ENCODE assay signal across 24 cellular contexts in genomic region chrX:137574784-137575298, GRCh38. TPM values are rescaled to one million over a fixed set of nuclear protein-coding genes. Genes with fewer than 3 reads are reported as not detected.
DNase-seq lines count a peak whose midpoint lies in the region; ATAC-seq and TF ChIP-seq lines count a peak whose summit lies in the region.
"Had no signal": no experiment of that assay in that cellular context is flagged by ENCODE, and none has a peak within 500 bp of the region (broad histone marks: within the 10 kb centered on the region; RNA-seq: fewer than 3 reads in every experiment).

No MANE protein-coding gene starts in this region.

- H3K4me1 ChIP-seq in HUES6 (ENCODE audit: control insufficient read depth, insufficient read depth, low read length) (peaks cover 52% of the 10 kb centered on the region), ectodermal cell (ENCODE audit: control insufficient read depth, insufficient read depth, low read length) (no peaks in the 10 kb centered on the region), mesodermal cell (ENCODE audit: control insufficient read depth, insufficient read depth, low read length, poor library complexity, severe bottlenecking) (no peaks in the 10 kb centered on the region), vagina (no peaks in the 10 kb centered on the region)
- H3K4me1 ChIP-seq: foreskin keratinocyte, prostate gland had no signal

- no peak for TF ChIP-seq CTCF in vagina (IDR thresholded peaks at IDR 0.05)

- H3K4me3 ChIP-seq in HUES6 (ENCODE audit: low read depth, low read length) (peak overlapping the region; percentile 95), ectodermal cell (ENCODE audit: insufficient read depth, low read depth, low read length) (peak overlapping the region; percentile 44), mesodermal cell (ENCODE audit: extremely low read depth, insufficient read depth, low read length, poor library complexity, severe bottlenecking) (peak overlapping the region; percentile 34), vagina (no peak overlapping the region)
- H3K4me3 ChIP-seq: prostate gland had no signal

- H3K27ac ChIP-seq in HUES6 (ENCODE audit: low read depth, low read length) (peak overlapping the region; percentile 92), ectodermal cell (ENCODE audit: insufficient read depth, low read depth, low read length, poor library complexity, severe bottlenecking) (peak overlapping the region; percentile 92), mesodermal cell (ENCODE audit: low read depth, low read length, severe bottlenecking) (peak overlapping the region; percentile 41), vagina (no peak overlapping the region)
- H3K27ac ChIP-seq: foreskin keratinocyte, prostate gland had no signal

- intact Hi-C loops in vagina (cut with DNase I) (no loop called here), Right ventricle myocardium superior (cut with DNase I) (no loop called here)

- H3K9me3 Mint-ChIP-seq in stimulated activated naive B cell treated with anti-CD40 and anti-IgM and Interleukin-4, amounts not matched to agents 10 μg/mL and 1 μg/mL and 100 μg/mL, for 72 hours, result peaks cover 0 to 2% of the 10 kb centered on the region in 2 donors
- H3K9me3 Mint-ChIP-seq: natural killer cell had no signal

- TF ChIP-seq POLR2A in vagina (IDR thresholded peaks at IDR 0.05), result no peak

- H3K9ac ChIP-seq in HUES6 (ENCODE audit: low read length), result peak overlapping the region; percentile 90

- ATAC-seq in stimulated activated naive B cell treated with anti-CD40 and anti-IgM and Interleukin-4, amounts not matched to agents 10 μg/mL and 1 μg/mL and 100 μg/mL, for 72 hours (replicated peaks), result no peak
- ATAC-seq in GM19395 (IDR thresholded peaks at IDR 0.05; ENCODE audit: unreplicated experiment) (no peak), Right ventricle myocardium superior (ENCODE audit: poor library complexity) (no peak)
- ATAC-seq: activated CD4-positive, CD25-positive, alpha-beta regulatory T cell treated with anti-CD3 and anti-CD28 coated beads, Interleukin-2, amount 50 U/mL, for 24 hours; foreskin keratinocyte; natural killer cell; Right ventricle myocardium inferior had no signal

- H3K4me1 Mint-ChIP-seq in stimulated activated naive B cell treated with anti-CD40 and anti-IgM and Interleukin-4, amounts not matched to agents 10 μg/mL and 1 μg/mL and 100 μg/mL, for 72 hours, result no peaks in the 10 kb centered on the region
- H3K4me1 Mint-ChIP-seq: natural killer cell had no signal

- H3K9me3 ChIP-seq in HUES6 (ENCODE audit: control insufficient read depth, insufficient read depth, low read depth, low read length) (no peaks in the 10 kb centered on the region), ectodermal cell (ENCODE audit: control insufficient read depth, low read length) (no peaks in the 10 kb centered on the region), mesodermal cell (ENCODE audit: control insufficient read depth, low read length) (no peaks in the 10 kb centered on the region), vagina (no peaks in the 10 kb centered on the region)
- H3K9me3 ChIP-seq: prostate gland had no signal

- H3K27me3 ChIP-seq in HUES6 (ENCODE audit: control insufficient read depth, insufficient read depth, low read length) (no peaks in the 10 kb centered on the region), ectodermal cell (ENCODE audit: control insufficient read depth, insufficient read depth, low read length, poor library complexity, severe bottlenecking) (no peaks in the 10 kb centered on the region), vagina (peaks cover 10% of the 10 kb centered on the region)

- peak overlapping the region in 1 of 2 donors; percentile 19 for H3K4me3 Mint-ChIP-seq in stimulated activated naive B cell treated with anti-CD40 and anti-IgM and Interleukin-4, amounts not matched to agents 10 μg/mL and 1 μg/mL and 100 μg/mL, for 72 hours
- H3K4me3 Mint-ChIP-seq: natural killer cell had no signal

- DNase-seq in stimulated activated naive B cell treated with anti-CD40 and anti-IgM and Interleukin-4, amounts not matched to agents 10 μg/mL and 1 μg/mL and 100 μg/mL, for 72 hours, result no peak
- no peak for DNase-seq in vagina (ENCODE audit: extremely low spot score in 2 of 2)
- no peak for DNase-seq in Right ventricle myocardium superior
- DNase-seq: activated T-cell treated with anti-CD3 and anti-CD28 coated beads, Interleukin-2, amount 50 U/mL, for 1 hour; effector CD4-positive, alpha-beta T cell; EL; foreskin keratinocyte; mesenchymal stem cell; natural killer cell; NCI-H2081; NCI-H345; stimulated activated CD4-positive, alpha-beta T cell treated with anti-CD3 and anti-CD28 coated beads, Interleukin-1b, Interleukin-23, amount 100 ng/mL, for 48 hours; T1000 had no signal

- H3K27ac Mint-ChIP-seq in stimulated activated naive B cell treated with anti-CD40 and anti-IgM and Interleukin-4, amounts not matched to agents 10 μg/mL and 1 μg/mL and 100 μg/mL, for 72 hours, result peak overlapping the region; percentile 20
- H3K27ac Mint-ChIP-seq: natural killer cell had no signal

- H3K36me3 ChIP-seq in HUES6 (ENCODE audit: control insufficient read depth, insufficient read depth, low read length) (peaks cover 34% of the 10 kb centered on the region), ectodermal cell (ENCODE audit: control insufficient read depth, insufficient read depth, low read length) (no peaks in the 10 kb centered on the region), mesodermal cell (ENCODE audit: control insufficient read depth, insufficient read depth, low read length) (no peaks in the 10 kb centered on the region), vagina (no peaks in the 10 kb centered on the region)
- H3K36me3 ChIP-seq: prostate gland had no signal

- peaks cover 33 to 37% of the 10 kb centered on the region in 2 donors for H3K27me3 Mint-ChIP-seq in stimulated activated naive B cell treated with anti-CD40 and anti-IgM and Interleukin-4, amounts not matched to agents 10 μg/mL and 1 μg/mL and 100 μg/mL, for 72 hours

- 3 to 4% methylated on average over 29 of the region's 29 CpGs for WGBS in ectodermal cell, 2 experiments
- 9 to 43% methylated on average over 6 of the region's 29 CpGs for WGBS in mesodermal cell (ENCODE audit: insufficient coverage in 2 of 2), 2 experiments

- H3K36me3 Mint-ChIP-seq in stimulated activated naive B cell treated with anti-CD40 and anti-IgM and Interleukin-4, amounts not matched to agents 10 μg/mL and 1 μg/mL and 100 μg/mL, for 72 hours, result no peaks in the 10 kb centered on the region

RNA-seq across cellular contexts. Expression of gene ZIC3, which starts 8.9 kb away (rescaled TPM):
- polyA plus RNA-seq in ectodermal cell (2013, experiment 1 of 4), result 82.2 TPM
- polyA plus RNA-seq in ectodermal cell (2013, experiment 2 of 4), result 49.3 TPM
- 52.0 TPM for polyA plus RNA-seq in ectodermal cell (2013, experiment 3 of 4)
- polyA plus RNA-seq in ectodermal cell (2013, experiment 4 of 4), result 58.8 TPM
- 9.4 TPM for polyA plus RNA-seq in mesodermal cell (2013, experiment 1 of 2)
- polyA plus RNA-seq in mesodermal cell (2013, experiment 2 of 2), result 4.9 TPM
- not detected for total RNA-seq in vagina
- total RNA-seq in Right ventricle myocardium superior, result not detected
- total RNA-seq: cardiac septum, foreskin keratinocyte, HT-29, natural killer cell, prostate gland, Right ventricle myocardium inferior, skeletal muscle tissue had no signal
- polyA plus RNA-seq: esophagus, foreskin keratinocyte had no signal

Comparison
In these comparisons a context has a peak if more than half of its experiments do, and no peak if none do; other contexts are left out.
1. H3K4me3 ChIP-seq: peak in HUES6 (single experiment), ectodermal cell (single experiment) and mesodermal cell (single experiment); none in vagina (0 of 2).